In the genomic region with DNA sequence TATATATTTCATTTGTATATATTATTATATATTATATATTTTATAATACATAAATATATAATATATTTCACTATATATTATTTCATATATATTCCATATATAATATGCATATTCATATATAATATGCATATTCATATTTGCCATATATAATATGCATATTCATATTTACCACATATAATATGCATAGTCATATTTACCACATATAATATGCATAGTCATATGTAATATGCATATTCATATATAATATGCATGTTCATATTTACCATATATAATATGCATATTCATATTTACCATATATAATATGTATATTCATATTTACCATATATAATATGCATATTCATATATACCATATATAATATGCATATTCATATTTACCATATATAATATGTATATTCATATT, we compare ENCODE assay signal across 7 cellular contexts.
"Had no signal": no experiment of that assay in that cellular context is flagged by ENCODE, and none has a peak within 500 bp of the region (broad histone marks: within the 10 kb centered on the region; RNA-seq: fewer than 3 reads in every experiment).

No MANE protein-coding gene starts in this region.

- H3K27ac ChIP-seq: HL-60 had no signal

- FAIRE-seq: H1, H54, HepG2 had no signal

- H3K4me3 ChIP-seq: GM23338 had no signal

- ATAC-seq: GM23338, HepG2 had no signal

- DNase-seq: H9, HCEC 1CT had no signal
